In the genomic region with DNA sequence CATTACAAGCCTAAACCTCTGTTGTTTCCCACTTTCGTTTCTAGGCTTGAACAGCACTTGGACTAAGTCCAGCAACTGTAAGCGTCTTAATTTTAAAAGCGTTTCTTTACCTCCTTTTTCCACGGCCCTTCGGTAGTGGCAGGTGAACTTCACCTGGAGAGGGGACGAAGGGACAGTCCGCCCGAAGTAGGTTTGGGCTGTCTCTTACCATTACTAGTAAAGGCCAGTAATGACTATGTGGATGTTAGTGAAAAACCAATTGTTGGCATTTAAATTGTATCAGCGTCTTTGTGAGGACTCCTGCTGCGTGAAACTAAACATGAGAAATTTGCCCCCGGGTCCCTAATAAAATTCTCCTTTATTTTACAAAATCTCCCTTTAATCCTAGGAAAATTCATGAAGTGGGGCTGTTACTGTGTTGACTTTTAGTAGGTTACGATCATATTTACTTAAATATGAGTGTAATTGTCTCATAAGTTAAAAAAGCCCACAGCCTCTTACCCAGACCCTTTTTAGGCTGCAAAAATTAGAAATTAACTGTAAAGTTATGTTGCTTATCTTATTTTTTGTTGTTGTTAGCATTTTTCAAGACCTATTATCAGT, we compare ENCODE assay signal across 8 cellular contexts. TPM values are rescaled to one million over a fixed set of nuclear protein-coding genes. Genes with fewer than 3 reads are reported as not detected.
DNase-seq lines count a peak whose midpoint lies in the region; ATAC-seq, FAIRE-seq and TF ChIP-seq lines count a peak whose summit lies in the region.

No MANE protein-coding gene starts in this region.

- no peaks in the 10 kb centered on the region for H3K9me3 ChIP-seq in SU-DHL-6 (ENCODE audit: insufficient read depth, low read length)
- no peaks in the 10 kb centered on the region for H3K9me3 ChIP-seq in pancreas

- no peaks in the 10 kb centered on the region for H3K9me2 ChIP-seq in SU-DHL-6 (replicated peaks; ENCODE audit: insufficient read depth, low read length)

- TF ChIP-seq CTCF in SU-DHL-6 (IDR thresholded peaks at IDR 0.05; ENCODE audit: insufficient read depth, low read length, poor library complexity, severe bottlenecking) (no peak), pancreas (IDR thresholded peaks at IDR 0.05) (no peak)

- H3K27me3 Mint-ChIP-seq in activated T-cell treated with anti-CD3 and anti-CD28 coated beads, Interleukin-2, amount 50 U/mL, for 4 hours (ENCODE audit: low read depth): no peaks in the 10 kb centered on the region

- peaks cover 0 to 32% (median 32%) of the 10 kb centered on the region in 3 donors for H3K4me1 ChIP-seq in pancreas

- peaks cover 6% of the 10 kb centered on the region; the same call in 1 of the 2 replicates for H3F3A ChIP-seq in SU-DHL-6 (ENCODE audit: insufficient read depth)

- H3K4me1 Mint-ChIP-seq in activated T-cell treated with anti-CD3 and anti-CD28 coated beads, Interleukin-2, amount 50 U/mL, for 4 hours (ENCODE audit: low read depth): peaks cover 65% of the 10 kb centered on the region

- peaks cover 6% of the 10 kb centered on the region for H3K36me3 Mint-ChIP-seq in activated T-cell treated with anti-CD3 and anti-CD28 coated beads, Interleukin-2, amount 50 U/mL, for 4 hours (ENCODE audit: insufficient read depth)

- no peaks in the 10 kb centered on the region for H3K79me2 ChIP-seq in SU-DHL-6 (ENCODE audit: insufficient read depth, low read length)

- no peaks in the 10 kb centered on the region for H4K20me1 ChIP-seq in SU-DHL-6 (ENCODE audit: low read depth, low read length)

- FAIRE-seq in pancreas (lab: Jason Lieb, UNC): no peak

- H3K27ac ChIP-seq in SU-DHL-6 (ENCODE audit: low read depth, low read length): no peak overlapping the region
- peak overlapping the region; percentile 98 to 100 (median 99) for H3K27ac ChIP-seq in pancreas

- ATAC-seq in activated T-cell treated with anti-CD3 and anti-CD28 coated beads, Interleukin-2, amount 50 U/mL, for 4 hours: no peak
- peak; percentile 3 to 14 (median 6) for ATAC-seq in pancreas
- no peak for ATAC-seq in HG02938 (IDR thresholded peaks at IDR 0.05; ENCODE audit: unreplicated experiment)

- intact Hi-C loops in pancreas (cut with DNase I): no loop called here

- H3K36me3 ChIP-seq in SU-DHL-6 (ENCODE audit: low read length) (no peaks in the 10 kb centered on the region), pancreas (no peaks in the 10 kb centered on the region)

- peak overlapping the region; percentile 94 for H3K4me3 Mint-ChIP-seq in activated T-cell treated with anti-CD3 and anti-CD28 coated beads, Interleukin-2, amount 50 U/mL, for 4 hours

- H3K4me3 ChIP-seq in SU-DHL-6 (ENCODE audit: insufficient read depth, low read length, poor library complexity, severe bottlenecking) (peak overlapping the region; percentile 73), pancreas (peak overlapping the region; percentile 98 to 99 (median 98))

- 0% methylated on average over 12 of the region's 12 CpGs for WGBS in pancreas, 2 donors

- H3K4me2 ChIP-seq in SU-DHL-6 (ENCODE audit: low read depth, low read length, poor library complexity, severe bottlenecking): peak overlapping the region; percentile 62

- no peaks in the 10 kb centered on the region for H3K9me3 Mint-ChIP-seq in activated T-cell treated with anti-CD3 and anti-CD28 coated beads, Interleukin-2, amount 50 U/mL, for 4 hours

- DNase-seq in activated T-cell treated with anti-CD3 and anti-CD28 coated beads, Interleukin-2, amount 50 U/mL, for 4 hours: no peak
- DNase-seq in activated T-cell treated with anti-CD3 and anti-CD28 coated beads, Interleukin-2, amount 50 U/mL, for 1 hour: no peak
- DNase-seq in fibroblast of the conjunctiva (ENCODE audit: low read depth): peak; percentile 49
- DNase-seq in pancreas: no peak
- no peak for DNase-seq in HPDE6-E6E7 (ENCODE audit: extremely low spot score)
- DNase-seq in NCI-H1436 treated with DMSO at 0.1 percent for 48 hours (lab: John Stamatoyannopoulos, UW): no peak

- H3K9ac ChIP-seq in SU-DHL-6 (ENCODE audit: low read length): peak overlapping the region; percentile 84

- no peaks in the 10 kb centered on the region for H3K27me3 ChIP-seq in SU-DHL-6 (ENCODE audit: low read length)
- H3K27me3 ChIP-seq in pancreas: no peaks in the 10 kb centered on the region

- peak overlapping the region; percentile 83 for H2AFZ ChIP-seq in SU-DHL-6 (ENCODE audit: low read depth, low read length, severe bottlenecking)

RNA-seq across cellular contexts. Expression of gene ITM2B, which starts 1.0 kb away (rescaled TPM):
- total RNA-seq in activated T-cell treated with anti-CD3 and anti-CD28 coated beads, Interleukin-2, amount 50 U/mL, for 4 hours: 10 to 100 TPM; 48.8 to 63.5 (median 49.3) TPM
- total RNA-seq in pancreas: 100 to 1,000 TPM; 138 to 361 (median 186) TPM
- 100 to 1,000 TPM; 114 to 329 TPM for polyA plus RNA-seq in pancreas

Comparison
In these comparisons a context has a peak if more than half of its experiments do, and no peak if none do; other contexts are left out.
1. ATAC-seq: peak in pancreas (4 of 4); none in activated T-cell treated with anti-CD3 and anti-CD28 coated beads, Interleukin-2, amount 50 U/mL, for 4 hours (0 of 2) and HG02938 (single experiment).